16 cellular contexts compared by ENCODE assay signal in the genomic region with DNA sequence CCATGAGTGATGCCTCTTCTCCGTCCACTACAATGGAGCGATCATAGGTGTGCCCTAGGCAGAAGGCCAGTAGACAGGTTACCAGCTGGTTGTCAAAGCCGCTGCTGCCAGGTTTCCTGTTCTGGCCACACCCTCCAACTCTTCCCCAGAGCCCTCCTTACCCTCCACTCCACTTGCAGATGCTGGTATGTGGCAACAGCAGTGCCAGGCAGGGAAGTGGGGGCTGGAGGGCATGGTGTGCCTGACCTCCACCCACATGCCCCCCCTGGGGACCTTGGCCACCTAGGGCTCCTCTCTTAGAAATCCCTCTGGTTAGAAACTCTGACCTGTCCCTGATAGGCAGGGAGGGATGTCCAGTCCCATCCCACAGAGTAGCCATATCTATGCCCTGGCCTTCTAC. TPM values are rescaled to one million over a fixed set of nuclear protein-coding genes. Genes with fewer than 3 reads are reported as not detected.
DNase-seq lines count a peak whose midpoint lies in the region; ATAC-seq and TF ChIP-seq lines count a peak whose summit lies in the region.
"Had no signal": no experiment of that assay in that cellular context is flagged by ENCODE, and none has a peak within 500 bp of the region (broad histone marks: within the 10 kb centered on the region; RNA-seq: fewer than 3 reads in every experiment).

No MANE protein-coding gene starts in this region.

- TF ChIP-seq POLR2A in Peyer's patch (IDR thresholded peaks at IDR 0.05), result no peak
- no peak for TF ChIP-seq POLR2A in gastroesophageal sphincter (IDR thresholded peaks at IDR 0.05)

- H3K36me3 ChIP-seq in Peyer's patch (no peaks in the 10 kb centered on the region), gastroesophageal sphincter (peaks cover 0 to 8% of the 10 kb centered on the region in 2 donors), psoas muscle (ENCODE audit: insufficient read depth in 1 of 2, low read depth in 1 of 2) (peaks cover 0 to 32% of the 10 kb centered on the region in 2 donors)

- ATAC-seq in gastroesophageal sphincter (no peak), psoas muscle (no peak), HG02840 (IDR thresholded peaks at IDR 0.05; ENCODE audit: low FRiP score, unreplicated experiment) (no peak), HG03432 (IDR thresholded peaks at IDR 0.05; ENCODE audit: unreplicated experiment) (no peak)

- H3K4me3 ChIP-seq in Peyer's patch (peak overlapping the region in 2 of 4 donors; percentile 0 to 59), gastroesophageal sphincter (peak overlapping the region; percentile 64 to 83), psoas muscle (peak overlapping the region; percentile 67)

- TF ChIP-seq EP300 in gastroesophageal sphincter (IDR thresholded peaks at IDR 0.05), result no peak

- DNase-seq in G401 (ENCODE audit: low spot score), result peak; percentile 26
- DNase-seq in Peyer's patch, result no peak
- no peak for DNase-seq in psoas muscle
- no peak for DNase-seq in NCI-H526 treated with DMSO at 0.1 percent for 48 hours (lab: John Stamatoyannopoulos, UW)
- no peak for DNase-seq in SHP77 (lab: John Stamatoyannopoulos, UW)
- DNase-seq: activated T-cell treated with anti-CD3 and anti-CD28 coated beads, Interleukin-2, amount 50 U/mL, for 1 hour; GDM1; NCI-H1417 treated with DMSO at 0.1 percent for 48 hours; stimulated activated CD4-positive, alpha-beta T cell treated with anti-CD3 and anti-CD28 coated beads, Interleukin-4, amount 100 ng/mL, for 24 hours; stimulated activated naive CD4-positive, alpha-beta T cell treated with Interleukin-2 at 50 U/mL for 16 hours had no signal

- 53% methylated on average over 2 of the region's 3 CpGs; no CpG with 5 or more reads in 1 of the 2 donors for WGBS in gastroesophageal sphincter (ENCODE audit: low coverage in 1 of 2), 2 donors
- WGBS in psoas muscle, 3 donors, result 23 to 45% (median 25%) methylated on average over 3 of the region's 3 CpGs

- no peaks in the 10 kb centered on the region for H3K9me3 ChIP-seq in Peyer's patch
- no peaks in the 10 kb centered on the region for H3K9me3 ChIP-seq in gastroesophageal sphincter
- no peaks in the 10 kb centered on the region for H3K9me3 ChIP-seq in psoas muscle

- H3K27me3 ChIP-seq in Peyer's patch, result no peaks in the 10 kb centered on the region
- H3K27me3 ChIP-seq in gastroesophageal sphincter, result peaks cover 3% of the 10 kb centered on the region
- H3K27me3 ChIP-seq in psoas muscle (ENCODE audit: insufficient read depth in 3 of 3, low read length in 2 of 3), result no peaks in the 10 kb centered on the region

- no peak for TF ChIP-seq CTCF in Peyer's patch (IDR thresholded peaks at IDR 0.05)
- TF ChIP-seq CTCF in gastroesophageal sphincter (IDR thresholded peaks at IDR 0.05), result no peak
- TF ChIP-seq CTCF in psoas muscle (IDR thresholded peaks at IDR 0.05), result no peak

- in situ Hi-C loops in G401 (cut with HindIII; ENCODE audit: low sequenced_read_pairs), result no loop called here

- H3K4me1 ChIP-seq in Peyer's patch (peaks cover 0 to 44% (median 8%) of the 10 kb centered on the region in 4 donors), gastroesophageal sphincter (peaks cover 2 to 99% (median 31%) of the 10 kb centered on the region in 3 donors), psoas muscle (peaks cover 22% of the 10 kb centered on the region)

- H3K27ac ChIP-seq in Peyer's patch (peak overlapping the region in 3 of 4 donors; percentile 19 to 81 (median 38)), gastroesophageal sphincter (peak overlapping the region; percentile 87 to 96 (median 93)), psoas muscle (peak overlapping the region; percentile 96)
- H3K27ac ChIP-seq: C4-2B had no signal

- intact Hi-C loops in psoas muscle (cut with DNase I), result no loop called here

RNA-seq across cellular contexts. Expression of a gene that starts 1.5 kb away (rescaled TPM):
- total RNA-seq in G401 (2014; rRNA removed; shearing (Covaris generic)), result 0.25 TPM in 1 of 2 replicates, not detected in the other
- total RNA-seq in Peyer's patch (1 to 10 TPM in 3 of 4 donors, under 1 TPM in 1; 0.53 to 4.1 (median 2.8) TPM), gastroesophageal sphincter (100 to 1,000 TPM in 1 of 4 donors, 10 to 100 TPM in 3; 33.4 to 103 (median 50.8) TPM), psoas muscle (1,000 to 10,000 TPM in 1 of 4 donors, 100 to 1,000 TPM in 3; 164 to 2,869 (median 749) TPM)
- 100 to 1,000 TPM; 168 to 304 (median 293) TPM for polyA plus RNA-seq in psoas muscle
- total RNA-seq: SK-MEL-5 had no signal

RNA-seq across cellular contexts. Expression of a gene that starts 5.2 kb away (rescaled TPM):
- 0.25 TPM in 1 of 2 replicates, not detected in the other for total RNA-seq in G401 (2014; rRNA removed; shearing (Covaris generic))
- total RNA-seq in Peyer's patch (10 to 100 TPM in 3 of 4 donors, not detected in 1; 11.3 to 19.5 (median 15.4) TPM), gastroesophageal sphincter (not detected), psoas muscle (1 to 10 TPM in 1 of 4 donors, under 1 TPM in 1, not detected in 2; 0.53 to 3.3 TPM)
- polyA plus RNA-seq in psoas muscle, result under 1 TPM; 0.65 to 0.78 (median 0.75) TPM
- total RNA-seq: mononuclear cell, SK-MEL-5 had no signal

RNA-seq across cellular contexts. Expression of a gene that starts 10.3 kb away (rescaled TPM):
- 140 and 172 TPM in 2 replicates for total RNA-seq in G401 (2014; rRNA removed; shearing (Covaris generic))
- total RNA-seq in Peyer's patch, result 10 to 100 TPM; 28.1 to 72.7 (median 55.2) TPM
- 10 to 100 TPM; 54.3 to 88.9 (median 79.5) TPM for total RNA-seq in gastroesophageal sphincter
- total RNA-seq in psoas muscle, result 100 to 1,000 TPM; 145 to 346 (median 248) TPM
- polyA plus RNA-seq in psoas muscle, result 100 to 1,000 TPM; 431 to 818 (median 460) TPM

RNA-seq across cellular contexts. Expression of a gene that starts 11.4 kb away (rescaled TPM):
- 41.2 and 45.0 TPM in 2 replicates for total RNA-seq in G401 (2014; rRNA removed; shearing (Covaris generic))
- total RNA-seq in Peyer's patch (1,000 to 10,000 TPM in 3 of 4 donors, 100 to 1,000 TPM in 1; 113 to 4,512 (median 3,000) TPM), gastroesophageal sphincter (10 to 100 TPM; 25.9 to 32.6 (median 26.3) TPM), psoas muscle (10 to 100 TPM; 22.7 to 92.8 (median 57.6) TPM)
- polyA plus RNA-seq in psoas muscle, result 10 to 100 TPM; 12.8 to 22.4 (median 21.6) TPM

RNA-seq across cellular contexts. Expression of a gene that starts 37.2 kb away (rescaled TPM):
- 3.8 and 4.9 TPM in 2 replicates for total RNA-seq in G401 (2014; rRNA removed; shearing (Covaris generic))
- total RNA-seq in Peyer's patch, result 100 to 1,000 TPM in 3 of 4 donors, 10 to 100 TPM in 1; 28.9 to 227 (median 161) TPM
- under 1 TPM in 3 of 4 donors, not detected in 1; 0.13 to 0.49 (median 0.39) TPM for total RNA-seq in gastroesophageal sphincter
- 10 to 100 TPM in 3 of 4 donors, 1 to 10 TPM in 1; 9.7 to 15.2 (median 13.5) TPM for total RNA-seq in psoas muscle
- polyA plus RNA-seq in psoas muscle, result 1 to 10 TPM in 2 of 3 donors, under 1 TPM in 1; 0.48 to 8.7 (median 8.5) TPM

Comparison
In these comparisons a context has a peak if more than half of its experiments do, and no peak if none do; other contexts are left out.
1. H3K27ac ChIP-seq: peak in every context shown above with its lines; median percentile 96 in psoas muscle; 93 in gastroesophageal sphincter; 38 in Peyer's patch.
2. RNA of a gene that starts 1.5 kb away (total RNA-seq): 164 to 2,869 TPM in psoas muscle and 33.4 to 103 TPM in gastroesophageal sphincter; 0.53 to 4.1 TPM in Peyer's patch and 0.25 TPM in G401; every median in the first group is over 4 times any median in the second.